In genomic region chr17:76367647-76368046, GRCh38 we compare ENCODE assay signal across 1 cellular context.
TF ChIP-seq lines count a peak whose summit lies in the region.

No MANE protein-coding gene starts in this region.

TF ChIP-seq in HepG2, 621 proteins besides CTCF, POLR2A, EP300 and RAD21 (continued from another document and continues in another):
- peak; percentile 79 for TF ChIP-seq FOXA3 (CRISPR knock-in tag; IDR thresholded peaks at IDR 0.05)
- TF ChIP-seq ZKSCAN1 (IDR thresholded peaks at IDR 0.05; ENCODE audit: low read length): no peak
- TF ChIP-seq PRDM15 (CRISPR knock-in tag; IDR thresholded peaks at IDR 0.05): no peak
- TF ChIP-seq ZBTB3 (CRISPR knock-in tag; IDR thresholded peaks at IDR 0.05; ENCODE audit: borderline replicate concordance, low read depth): no peak
- no peak for TF ChIP-seq STAG1 (CRISPR knock-in tag; IDR thresholded peaks at IDR 0.05)
- no peak for TF ChIP-seq ZNF326 (CRISPR knock-in tag; IDR thresholded peaks at IDR 0.05; ENCODE audit: borderline replicate concordance)
- TF ChIP-seq ISL2 (CRISPR knock-in tag; IDR thresholded peaks at IDR 0.05): 0 out of 2 replicates have a peak, but pooled peaks have one; percentile 56
- no peak for TF ChIP-seq ZNF615 (CRISPR knock-in tag; IDR thresholded peaks at IDR 0.05; ENCODE audit: borderline replicate concordance)
- TF ChIP-seq BORCS8-MEF2B (CRISPR knock-in tag; IDR thresholded peaks at IDR 0.05): no peak
- 0 out of 2 replicates have a peak, but pooled peaks have one; percentile 22 for TF ChIP-seq PAXIP1 (CRISPR knock-in tag; conservative IDR thresholded peaks at IDR 0.05)
- TF ChIP-seq ZNF44 (CRISPR knock-in tag; IDR thresholded peaks at IDR 0.05): no peak
- TF ChIP-seq CENPT (CRISPR knock-in tag; IDR thresholded peaks at IDR 0.05; ENCODE audit: low read depth): no peak
- TF ChIP-seq HNF4A (CRISPR knock-in tag; IDR thresholded peaks at IDR 0.05): peak; percentile 76
- TF ChIP-seq ARID4A (CRISPR knock-in tag; IDR thresholded peaks at IDR 0.05; ENCODE audit: borderline replicate concordance): no peak
- TF ChIP-seq MATR3 (CRISPR knock-in tag; IDR thresholded peaks at IDR 0.05): no peak
- no peak for TF ChIP-seq EZH2 (conservative IDR thresholded peaks at IDR 0.05; ENCODE audit: low read depth, low read length)
- peak; percentile 99 for TF ChIP-seq ZNF253 (CRISPR knock-in tag; IDR thresholded peaks at IDR 0.05; ENCODE audit: borderline replicate concordance)
- TF ChIP-seq ZNF775 (CRISPR knock-in tag; IDR thresholded peaks at IDR 0.05; ENCODE audit: borderline replicate concordance): no peak
- no peak for TF ChIP-seq SIX4 (CRISPR knock-in tag; IDR thresholded peaks at IDR 0.05)
- TF ChIP-seq HOXA5 (CRISPR knock-in tag; IDR thresholded peaks at IDR 0.05): no peak
- no peak for TF ChIP-seq MXD1 (CRISPR knock-in tag; IDR thresholded peaks at IDR 0.05)
- TF ChIP-seq ZNF598 (CRISPR knock-in tag; IDR thresholded peaks at IDR 0.05; ENCODE audit: borderline replicate concordance): no peak
- no peak for TF ChIP-seq ZNF557 (CRISPR knock-in tag; IDR thresholded peaks at IDR 0.05)
- TF ChIP-seq RXRB (CRISPR knock-in tag; IDR thresholded peaks at IDR 0.05; ENCODE audit: borderline replicate concordance): no peak
- no peak for TF ChIP-seq FOXK2 (IDR thresholded peaks at IDR 0.05)
- TF ChIP-seq ZNF580 (CRISPR knock-in tag; IDR thresholded peaks at IDR 0.05; ENCODE audit: borderline replicate concordance, low read depth): no peak
- TF ChIP-seq YY1 (IDR thresholded peaks at IDR 0.05; ENCODE audit: insufficient read depth, insufficient replicate concordance, low read depth, low read length): peak; percentile 8
- TF ChIP-seq ZBTB49 (CRISPR knock-in tag; IDR thresholded peaks at IDR 0.05; ENCODE audit: borderline replicate concordance): no peak
- no peak; the same call in 1 of the 2 replicates for TF ChIP-seq SETDB1 (CRISPR knock-in tag; IDR thresholded peaks at IDR 0.05; ENCODE audit: borderline replicate concordance)
- TF ChIP-seq RBAK (CRISPR knock-in tag; IDR thresholded peaks at IDR 0.05): no peak
- TF ChIP-seq PHB2 (IDR thresholded peaks at IDR 0.05; ENCODE audit: partially characterized antibody): no peak
- TF ChIP-seq PATZ1 (CRISPR knock-in tag; IDR thresholded peaks at IDR 0.05): peak; percentile 91
- no peak for TF ChIP-seq ZNF256 (CRISPR knock-in tag; conservative IDR thresholded peaks at IDR 0.05)
- no peak for TF ChIP-seq KDM6A (CRISPR knock-in tag; IDR thresholded peaks at IDR 0.05; ENCODE audit: low read depth)
- TF ChIP-seq NR3C1 (CRISPR knock-in tag; IDR thresholded peaks at IDR 0.05): no peak
- TF ChIP-seq SOX6 (IDR thresholded peaks at IDR 0.05): no peak
- TF ChIP-seq SOX6 (CRISPR knock-in tag; IDR thresholded peaks at IDR 0.05): peak; percentile 60
- TF ChIP-seq PAX8 (CRISPR knock-in tag; IDR thresholded peaks at IDR 0.05; ENCODE audit: borderline replicate concordance): no peak
- no peak for TF ChIP-seq ZKSCAN8 (CRISPR knock-in tag; IDR thresholded peaks at IDR 0.05; ENCODE audit: borderline replicate concordance)
- no peak for TF ChIP-seq NFRKB (IDR thresholded peaks at IDR 0.05)
- TF ChIP-seq NCOA2 (CRISPR knock-in tag; IDR thresholded peaks at IDR 0.05): no peak
- TF ChIP-seq ETV5 (CRISPR knock-in tag; IDR thresholded peaks at IDR 0.05; ENCODE audit: borderline replicate concordance): no peak
- TF ChIP-seq LCORL (IDR thresholded peaks at IDR 0.05): no peak
- no peak for TF ChIP-seq LCORL (CRISPR knock-in tag; IDR thresholded peaks at IDR 0.05)
- TF ChIP-seq TFDP2 (CRISPR knock-in tag; IDR thresholded peaks at IDR 0.05): no peak
- TF ChIP-seq ZNF333 (CRISPR knock-in tag; IDR thresholded peaks at IDR 0.05; ENCODE audit: borderline replicate concordance): no peak
- TF ChIP-seq MXD3 (CRISPR knock-in tag; IDR thresholded peaks at IDR 0.05): no peak
- no peak for TF ChIP-seq MYC (CRISPR knock-in tag; IDR thresholded peaks at IDR 0.05; ENCODE audit: borderline replicate concordance)
- no peak for TF ChIP-seq FLYWCH1 (CRISPR knock-in tag; IDR thresholded peaks at IDR 0.05)
